In the genomic region with DNA sequence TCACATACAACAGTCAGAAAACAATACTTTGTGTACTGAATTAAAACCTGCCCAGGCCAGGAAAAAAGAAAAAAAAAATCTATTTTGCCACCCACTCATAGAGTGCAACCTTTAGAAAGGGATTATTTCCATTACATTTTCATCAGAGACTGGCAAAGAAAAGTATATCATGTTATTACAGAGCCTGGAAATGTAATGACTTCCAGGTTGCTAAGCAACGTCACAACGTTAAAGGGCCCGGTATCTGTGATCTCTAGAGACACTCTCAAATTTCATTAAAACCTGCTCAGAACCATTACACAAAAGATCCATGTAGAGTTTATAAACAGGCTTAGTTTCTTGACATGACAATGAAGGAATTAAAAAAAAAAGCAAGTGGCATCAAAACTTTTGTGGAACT, we compare ENCODE assay signal across 14 cellular contexts.
A peak's percentile ranks its signal among the peaks of the same experiment; 100 is the strongest.
DNase-seq lines count a peak whose midpoint lies in the region; ATAC-seq, FAIRE-seq and TF ChIP-seq lines count a peak whose summit lies in the region.
"Had no signal": no experiment of that assay in that cellular context is flagged by ENCODE, and none has a peak within 500 bp of the region (broad histone marks: within the 10 kb centered on the region; RNA-seq: fewer than 3 reads in every experiment).

No MANE protein-coding gene starts in this region.

- H3K36me3 ChIP-seq in stomach, result no peaks in the 10 kb centered on the region
- no peaks in the 10 kb centered on the region for H3K36me3 ChIP-seq in mucosa of descending colon (ENCODE audit: low read depth)
- H3K36me3 ChIP-seq: gastroesophageal sphincter had no signal

- TF ChIP-seq EP300 in stomach (IDR thresholded peaks at IDR 0.05), result no peak

- WGBS in stomach, 5 donors, result 18 to 30% (median 27%) methylated on average over 3 of the region's 3 CpGs

- ATAC-seq in GM21786 (IDR thresholded peaks at IDR 0.05; ENCODE audit: unreplicated experiment) (no peak), mucosa of descending colon (no peak)
- ATAC-seq: activated naive CD8-positive, alpha-beta T cell treated with anti-CD3 and anti-CD28 coated beads, Interleukin-2, amount 50 U/mL, for 24 hours; gastroesophageal sphincter; naive thymus-derived CD8-positive, alpha-beta T cell had no signal

- no peak overlapping the region for H3K4me3 ChIP-seq in fibroblast of pulmonary artery (replicated peaks; ENCODE audit: low read depth, low read length)
- H3K4me3 ChIP-seq in stomach, result no peak overlapping the region
- no peak overlapping the region for H3K4me3 ChIP-seq in mucosa of descending colon
- H3K4me3 ChIP-seq: gastroesophageal sphincter had no signal

- no peaks in the 10 kb centered on the region for H3K27me3 ChIP-seq in stomach
- H3K27me3 ChIP-seq: gastroesophageal sphincter had no signal

- H3K9me3 ChIP-seq in stomach (peaks cover 0 to 10% (median 5%) of the 10 kb centered on the region in 4 donors), mucosa of descending colon (no peaks in the 10 kb centered on the region)

- intact Hi-C loops in stomach (cut with DNase I; ENCODE audit: low total_unique reads) (no loop called here), mucosa of descending colon (cut with DNase I, micrococcal nuclease) (no loop called here)

- H3K27ac ChIP-seq in stomach, result no peak overlapping the region
- H3K27ac ChIP-seq: gastroesophageal sphincter had no signal

- no peak for TF ChIP-seq POLR2A in stomach (IDR thresholded peaks at IDR 0.05)

- DNase-seq in DMS 273 treated with DMSO at 0.1 percent for 48 hours (lab: John Stamatoyannopoulos, UW) (peak; percentile 79), NCI-H1105 treated with DMSO at 0.1 percent for 48 hours (lab: John Stamatoyannopoulos, UW) (peak; percentile 66), NCI-H69 (lab: John Stamatoyannopoulos, UW) (peak; percentile 51), fibroblast of pulmonary artery (ENCODE audit: low read depth) (peak; percentile 6), HTR-8/SVneo (ENCODE audit: insufficient read length, low spot score) (no peak), stomach (no peak), mucosa of descending colon (no peak)
- DNase-seq: activated CD4-positive, alpha-beta T cell treated with anti-CD3 and anti-CD28 coated beads, Interleukin-2, amount 50 U/mL, for 48 hours; activated naive CD8-positive, alpha-beta T cell treated with anti-CD3 and anti-CD28 coated beads, Interleukin-2, amount 50 U/mL, for 24 hours; COR-L47; HCEC 1CT; naive thymus-derived CD8-positive, alpha-beta T cell had no signal

- H3K4me1 ChIP-seq in stomach (peaks cover 0 to 11% (median 2%) of the 10 kb centered on the region in 4 donors), mucosa of descending colon (ENCODE audit: low read depth) (no peaks in the 10 kb centered on the region)

- TF ChIP-seq CTCF in fibroblast of pulmonary artery (IDR thresholded peaks at IDR 0.05; ENCODE audit: low read length, missing control alignments), result no peak
- TF ChIP-seq CTCF in stomach (IDR thresholded peaks at IDR 0.05), result no peak
- TF ChIP-seq CTCF in mucosa of descending colon (IDR thresholded peaks at IDR 0.05), result no peak

- no peak for FAIRE-seq in HTR-8/SVneo (lab: Jason Lieb, UNC)

Comparison
In these comparisons a context has a peak if more than half of its experiments do, and no peak if none do; other contexts are left out.
1. DNase-seq: peak in DMS 273 treated with DMSO at 0.1 percent for 48 hours (single experiment), NCI-H1105 treated with DMSO at 0.1 percent for 48 hours (single experiment), NCI-H69 (single experiment) and fibroblast of pulmonary artery (single experiment); none in HTR-8/SVneo (single experiment), stomach (single experiment) and mucosa of descending colon (0 of 3).